13 cellular contexts compared by ENCODE assay signal in genomic region chr2:45822272-45822630, GRCh38.
A peak's percentile ranks its signal among the peaks of the same experiment; 100 is the strongest.
DNase-seq lines count a peak whose midpoint lies in the region; ATAC-seq and TF ChIP-seq lines count a peak whose summit lies in the region.
"Had no signal": no experiment of that assay in that cellular context is flagged by ENCODE, and none has a peak within 500 bp of the region (broad histone marks: within the 10 kb centered on the region; RNA-seq: fewer than 3 reads in every experiment).

No MANE protein-coding gene starts in this region.

- TF ChIP-seq POLR2A in body of pancreas (IDR thresholded peaks at IDR 0.05) (no peak), upper lobe of left lung (IDR thresholded peaks at IDR 0.05) (no peak)

- peaks cover 51% of the 10 kb centered on the region for H3K4me1 ChIP-seq in body of pancreas
- H3K4me1 ChIP-seq in lung (ENCODE audit: control insufficient read depth in 2 of 2, insufficient read depth in 2 of 2, low read length in 2 of 2), result peaks cover 33 to 41% of the 10 kb centered on the region in 2 donors
- H3K4me1 ChIP-seq in upper lobe of left lung, result peaks cover 56 to 85% (median 69%) of the 10 kb centered on the region in 4 donors
- H3K4me1 ChIP-seq: HAP-1 had no signal

- TF ChIP-seq CTCF in body of pancreas (IDR thresholded peaks at IDR 0.05) (no peak), lung (IDR thresholded peaks at IDR 0.05; ENCODE audit: control extremely low read depth, extremely low read depth) (no peak), upper lobe of left lung (IDR thresholded peaks at IDR 0.05) (no peak), WERI-Rb-1 (IDR thresholded peaks at IDR 0.05; ENCODE audit: low read depth, low read length) (no peak)

- intact Hi-C loops in body of pancreas (cut with DNase I), result no loop called here

- DNase-seq in NCI-H510A treated with DMSO at 0.1 percent for 48 hours (lab: John Stamatoyannopoulos, UW), result peak; percentile 71
- no peak for DNase-seq in NCI-H510A (lab: John Stamatoyannopoulos, UW)
- DNase-seq in body of pancreas, result peak; percentile 43 to 53 (median 46)
- DNase-seq in lung (ENCODE audit: low spot score), result no peak
- DNase-seq in upper lobe of left lung, result peak in 1 of 2 donors; percentile 69
- DNase-seq in NCI-H2227 treated with DMSO at 0.1 percent for 48 hours (lab: John Stamatoyannopoulos, UW), result no peak
- DNase-seq in OCI-M1 (lab: John Stamatoyannopoulos, UW), result no peak
- no peak for DNase-seq in WERI-Rb-1
- DNase-seq: activated CD4-positive, alpha-beta T cell treated with anti-CD3 and anti-CD28 coated beads for 48 hours; activated effector memory CD4-positive, alpha-beta T cell treated with Interleukin-2 at 50 U/mL for 16 hours; NK-92 treated with Interleukin-12 subunit alpha and Interleukin-12 subunit beta, amount 100 ng/mL, for 24 hours had no signal

- TF ChIP-seq EP300 in upper lobe of left lung (IDR thresholded peaks at IDR 0.05), result no peak

- H3K36me3 ChIP-seq in body of pancreas (replicated peaks in 1 of 2; ENCODE audit: insufficient read depth in 1 of 2, low read depth in 2 of 2), result no peaks in the 10 kb centered on the region
- no peaks in the 10 kb centered on the region for H3K36me3 ChIP-seq in lung (ENCODE audit: control insufficient read depth in 2 of 2, insufficient read depth in 2 of 2, low read length in 2 of 2)
- H3K36me3 ChIP-seq in upper lobe of left lung, result no peaks in the 10 kb centered on the region
- H3K36me3 ChIP-seq in WERI-Rb-1, result no peaks in the 10 kb centered on the region
- H3K36me3 ChIP-seq: HAP-1 had no signal

- H3K4me3 ChIP-seq in body of pancreas, result no peak overlapping the region
- H3K4me3 ChIP-seq in lung, result no peak overlapping the region
- H3K4me3 ChIP-seq in upper lobe of left lung, result no peak overlapping the region
- H3K4me3 ChIP-seq in WERI-Rb-1 (ENCODE audit: low read depth, low read length), result no peak overlapping the region
- H3K4me3 ChIP-seq: HAP-1, skin epidermis had no signal

- H3K27ac ChIP-seq in body of pancreas (peak overlapping the region; percentile 72 to 92 (median 83)), lung (ENCODE audit: low read depth in 1 of 2, low read length in 1 of 2) (peak overlapping the region; percentile 84 to 89), upper lobe of left lung (peak overlapping the region; percentile 76 to 87 (median 80)), WERI-Rb-1 (no peak overlapping the region)

- H3K27me3 ChIP-seq in body of pancreas (no peaks in the 10 kb centered on the region), lung (ENCODE audit: control insufficient read depth, insufficient read depth) (no peaks in the 10 kb centered on the region), upper lobe of left lung (no peaks in the 10 kb centered on the region), WERI-Rb-1 (ENCODE audit: insufficient read depth, low read depth, severe bottlenecking) (no peaks in the 10 kb centered on the region)

- no peaks in the 10 kb centered on the region for H3K9me3 ChIP-seq in body of pancreas
- no peaks in the 10 kb centered on the region for H3K9me3 ChIP-seq in lung (ENCODE audit: control insufficient read depth in 2 of 2, insufficient read depth in 1 of 2, low read length in 1 of 2)
- no peaks in the 10 kb centered on the region for H3K9me3 ChIP-seq in upper lobe of left lung
- H3K9me3 ChIP-seq in WERI-Rb-1 (ENCODE audit: severe bottlenecking), result no peaks in the 10 kb centered on the region
- H3K9me3 ChIP-seq: HAP-1 had no signal

- WGBS in body of pancreas, 2 donors, result 24 to 36% methylated on average over 4 to 5 of the region's 5 CpGs
- WGBS in lung, 2 donors, result 53 to 63% methylated on average over 5 of the region's 5 CpGs
- WGBS in upper lobe of left lung, 2 donors, result 55 to 66% methylated on average over 4 to 5 of the region's 5 CpGs

- ATAC-seq in body of pancreas (peak; percentile 34), lung (ENCODE audit: insufficient read depth, low FRiP score) (no peak), upper lobe of left lung (ENCODE audit: low FRiP score in 2 of 2) (peak in 1 of 2 donors; percentile 11)

Comparison
In these comparisons a context has a peak if more than half of its experiments do, and no peak if none do; other contexts are left out.
1. DNase-seq: peak in NCI-H510A treated with DMSO at 0.1 percent for 48 hours (single experiment) and body of pancreas (4 of 4); none in NCI-H510A (single experiment), lung (single experiment), NCI-H2227 treated with DMSO at 0.1 percent for 48 hours (single experiment), OCI-M1 (single experiment) and WERI-Rb-1 (single experiment).